In the genomic region with DNA sequence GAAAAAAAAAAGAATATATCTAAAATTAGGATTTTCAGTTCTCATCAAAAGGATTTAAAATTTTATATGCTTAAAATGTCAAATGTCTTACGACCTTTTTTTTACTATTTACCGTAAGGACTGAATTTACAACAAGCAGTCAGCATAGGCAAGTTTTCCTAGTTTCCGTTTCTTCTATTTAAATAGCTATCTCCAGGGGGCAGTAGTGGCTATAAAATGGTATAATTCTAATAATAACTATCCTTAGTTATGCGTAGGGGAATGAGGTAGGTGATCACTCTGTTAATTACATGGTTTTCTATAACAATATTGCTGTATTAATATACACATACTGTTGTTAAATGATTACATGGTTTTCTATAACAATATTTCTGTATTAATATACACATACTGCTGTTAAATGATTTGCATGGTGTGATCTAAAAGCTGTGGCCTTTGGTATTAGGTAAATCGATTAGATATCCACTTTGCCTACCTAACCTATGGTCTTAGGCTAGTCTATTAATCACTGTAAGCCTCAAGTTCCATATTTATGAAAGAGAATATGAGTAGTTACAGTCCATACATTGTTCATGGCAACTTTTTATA, we compare ENCODE assay signal across 2 cellular contexts.
TF ChIP-seq lines count a peak whose summit lies in the region.

No MANE protein-coding gene starts in this region.

TF ChIP-seq in IMR-90, 13 proteins besides CTCF, POLR2A, EP300 and RAD21:
- TF ChIP-seq CHD1 (IDR thresholded peaks at IDR 0.05; ENCODE audit: low read depth, low read length) (no peak), FOS (IDR thresholded peaks at IDR 0.05; ENCODE audit: low read depth, low read length) (no peak), RFX5 (IDR thresholded peaks at IDR 0.05; ENCODE audit: low read depth, low read length) (no peak), BHLHE40 (IDR thresholded peaks at IDR 0.05; ENCODE audit: low read depth, low read length) (no peak), MAZ (IDR thresholded peaks at IDR 0.05; ENCODE audit: borderline replicate concordance, low read depth, low read length) (no peak), CEBPB (IDR thresholded peaks at IDR 0.05; ENCODE audit: low read depth, low read length) (no peak), MXI1 (IDR thresholded peaks at IDR 0.05; ENCODE audit: borderline replicate concordance, low read depth, low read length) (no peak), RCOR1 (IDR thresholded peaks at IDR 0.05; ENCODE audit: insufficient replicate concordance, low read length) (no peak), NFE2L2 (IDR thresholded peaks at IDR 0.05; ENCODE audit: low read depth, low read length) (no peak), MAFK (IDR thresholded peaks at IDR 0.05; ENCODE audit: low read depth, low read length) (no peak), SMC3 (IDR thresholded peaks at IDR 0.05; ENCODE audit: low read depth, low read length) (no peak)
- TF ChIP-seq, protein P1, sequence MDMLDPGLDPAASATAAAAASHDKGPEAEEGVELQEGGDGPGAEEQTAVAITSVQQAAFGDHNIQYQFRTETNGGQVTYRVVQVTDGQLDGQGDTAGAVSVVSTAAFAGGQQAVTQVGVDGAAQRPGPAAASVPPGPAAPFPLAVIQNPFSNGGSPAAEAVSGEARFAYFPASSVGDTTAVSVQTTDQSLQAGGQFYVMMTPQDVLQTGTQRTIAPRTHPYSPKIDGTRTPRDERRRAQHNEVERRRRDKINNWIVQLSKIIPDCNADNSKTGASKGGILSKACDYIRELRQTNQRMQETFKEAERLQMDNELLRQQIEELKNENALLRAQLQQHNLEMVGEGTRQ (IDR thresholded peaks at IDR 0.05; ENCODE audit: low read depth, low read length) = no peak
- TF ChIP-seq, protein P2, sequence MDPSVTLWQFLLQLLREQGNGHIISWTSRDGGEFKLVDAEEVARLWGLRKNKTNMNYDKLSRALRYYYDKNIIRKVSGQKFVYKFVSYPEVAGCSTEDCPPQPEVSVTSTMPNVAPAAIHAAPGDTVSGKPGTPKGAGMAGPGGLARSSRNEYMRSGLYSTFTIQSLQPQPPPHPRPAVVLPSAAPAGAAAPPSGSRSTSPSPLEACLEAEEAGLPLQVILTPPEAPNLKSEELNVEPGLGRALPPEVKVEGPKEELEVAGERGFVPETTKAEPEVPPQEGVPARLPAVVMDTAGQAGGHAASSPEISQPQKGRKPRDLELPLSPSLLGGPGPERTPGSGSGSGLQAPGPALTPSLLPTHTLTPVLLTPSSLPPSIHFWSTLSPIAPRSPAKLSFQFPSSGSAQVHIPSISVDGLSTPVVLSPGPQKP (IDR thresholded peaks at IDR 0.05; ENCODE audit: borderline replicate concordance, low read depth, low read length) = no peak

TF ChIP-seq in WTC11, 78 proteins besides CTCF, POLR2A, EP300 and RAD21:
- TF ChIP-seq ZNF396 (CRISPR knock-in tag; IDR thresholded peaks at IDR 0.05; ENCODE audit: borderline replicate concordance) (no peak), FOXK1 (CRISPR knock-in tag; IDR thresholded peaks at IDR 0.05) (no peak), ZNF423 (CRISPR knock-in tag; IDR thresholded peaks at IDR 0.05) (no peak), TEAD1 (CRISPR knock-in tag; IDR thresholded peaks at IDR 0.05) (no peak)
